ENCODE assay signal across 8 cellular contexts in the genomic region with DNA sequence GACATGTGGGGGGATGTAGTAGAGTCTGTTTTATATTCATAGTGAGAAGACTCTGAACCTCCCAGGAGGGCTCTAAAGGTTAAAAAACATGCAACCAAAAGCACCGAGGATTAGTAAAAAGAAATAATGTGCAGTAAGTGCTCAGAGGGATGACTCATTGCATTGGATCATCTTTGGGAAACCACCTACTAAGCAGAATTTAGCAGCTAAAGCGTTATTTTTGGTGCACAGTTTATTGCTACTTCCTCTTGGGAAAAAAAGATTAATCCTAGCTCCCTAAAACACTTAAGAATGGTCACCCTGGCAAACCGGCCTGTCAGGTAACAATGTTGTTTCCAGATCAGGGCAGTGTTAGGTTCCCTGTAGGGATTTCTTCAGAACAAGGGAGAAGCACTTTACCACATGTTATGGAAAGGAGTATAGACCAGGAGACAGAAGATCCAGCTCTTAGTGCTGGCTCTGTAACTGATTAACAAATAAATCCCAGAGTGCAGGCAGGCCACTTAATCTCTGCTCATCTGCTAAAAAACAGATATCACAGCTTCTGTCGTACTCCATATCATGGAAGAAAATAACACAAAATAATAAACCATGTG. TPM values are rescaled to one million over a fixed set of nuclear protein-coding genes. Genes with fewer than 3 reads are reported as not detected.
A peak's percentile ranks its signal among the peaks of the same experiment; 100 is the strongest.
DNase-seq lines count a peak whose midpoint lies in the region; ATAC-seq and TF ChIP-seq lines count a peak whose summit lies in the region.

No MANE protein-coding gene starts in this region.

- CTCF ChIA-PET in Caco-2 (lab: Charles Lee): no interaction called here

- H3K27me3 ChIP-seq in Caco-2 (replicated peaks; ENCODE audit: control insufficient read depth, insufficient read depth, low read length) (no peaks in the 10 kb centered on the region), MM.1S (replicated peaks; ENCODE audit: insufficient read depth, low read length) (no peaks in the 10 kb centered on the region), right lobe of liver (no peaks in the 10 kb centered on the region)

- no peak overlapping the region for H2AFZ ChIP-seq in MM.1S (ENCODE audit: low read length)

- TF ChIP-seq POLR2A in right lobe of liver (IDR thresholded peaks at IDR 0.05): no peak

- H3K9me3 ChIP-seq in Caco-2 (no peaks in the 10 kb centered on the region), MM.1S (replicated peaks; ENCODE audit: insufficient read depth, low read length) (no peaks in the 10 kb centered on the region), right lobe of liver (no peaks in the 10 kb centered on the region)

- peak; percentile 30 for ATAC-seq in GM21576 (IDR thresholded peaks at IDR 0.05; ENCODE audit: unreplicated experiment)
- ATAC-seq in right lobe of liver: peak; percentile 74 to 89 (median 88)

- no TSS peak for BruUV-seq in Caco-2 (replicated peaks; lab: Mats Ljungman, UMichigan)

- POLR2A ChIA-PET in Caco-2 (lab: Charles Lee): no interaction called here

- H3K4me2 ChIP-seq in MM.1S (ENCODE audit: low read depth, low read length): peak overlapping the region; percentile 45

- H3K4me1 ChIP-seq in Caco-2: peaks cover 22% of the 10 kb centered on the region
- H3K4me1 ChIP-seq in MM.1S (ENCODE audit: low read length): peaks cover 40% of the 10 kb centered on the region
- peaks cover 0 to 30% (median 7%) of the 10 kb centered on the region in 4 donors for H3K4me1 ChIP-seq in right lobe of liver

- DNase-seq in Caco-2 (no peak), MM.1S (peak; percentile 17), astrocyte of the spinal cord (ENCODE audit: low read depth, low spot score) (peak; percentile 88), right lobe of liver (no peak), NCI-H1048 (lab: John Stamatoyannopoulos, UW) (no peak), cerebellar cortex (ENCODE audit: low spot score) (no peak), NCI-H1436 (lab: John Stamatoyannopoulos, UW) (no peak)

- H3K27me3 Mint-ChIP-seq in Caco-2 (ENCODE audit: insufficient read depth, unreplicated experiment): no peaks in the 10 kb centered on the region

- no peaks in the 10 kb centered on the region for H4K20me1 ChIP-seq in MM.1S (ENCODE audit: insufficient read depth, low read length)

- H3K9me2 ChIP-seq in MM.1S (replicated peaks; ENCODE audit: insufficient read depth, low read length): no peaks in the 10 kb centered on the region

- H3K79me2 ChIP-seq in MM.1S (ENCODE audit: low read length): peaks cover 57% of the 10 kb centered on the region

- peaks cover 14% of the 10 kb centered on the region; the same call in 1 of the 2 replicates for H3F3A ChIP-seq in MM.1S (ENCODE audit: insufficient read depth, low read length)

- H3K4me3 Mint-ChIP-seq in Caco-2 (ENCODE audit: unreplicated experiment): no peak overlapping the region

- H3K4me3 ChIP-seq in Caco-2 (ENCODE audit: low read depth, low read length) (no peak overlapping the region), MM.1S (ENCODE audit: low read length) (no peak overlapping the region; the same call in 1 of the 2 replicates), astrocyte of the spinal cord (ENCODE audit: low read depth, low read length) (no peak overlapping the region), right lobe of liver (no peak overlapping the region)

- H3K9me3 Mint-ChIP-seq in Caco-2 (ENCODE audit: unreplicated experiment): peaks cover 6% of the 10 kb centered on the region

- no peak for TF ChIP-seq CTCF in Caco-2 (IDR thresholded peaks at IDR 0.05; ENCODE audit: insufficient read depth in 1 of 2, low read depth in 1 of 2, low read length in 1 of 2, severe bottlenecking in 1 of 2, unreplicated experiment in 1 of 2)
- no peak for TF ChIP-seq CTCF in MM.1S (IDR thresholded peaks at IDR 0.05; ENCODE audit: low read length)
- no peak for TF ChIP-seq CTCF in astrocyte of the spinal cord (IDR thresholded peaks at IDR 0.05; ENCODE audit: low read depth, low read length)
- no peak for TF ChIP-seq CTCF in right lobe of liver (IDR thresholded peaks at IDR 0.05)

- 4% methylated on average over 4 of the region's 4 CpGs for WGBS in right lobe of liver (ENCODE audit: insufficient coverage, low coverage, low lambda C conversion rate, missing lambda C conversion rate)

- H3K4me1 Mint-ChIP-seq in Caco-2 (ENCODE audit: low read depth, unreplicated experiment): peaks cover 7% of the 10 kb centered on the region

- peaks cover 43% of the 10 kb centered on the region for H3K36me3 Mint-ChIP-seq in Caco-2 (ENCODE audit: insufficient read depth, unreplicated experiment)

- H3K9ac ChIP-seq in MM.1S (ENCODE audit: low read length): peak overlapping the region; percentile 13; the same call in 1 of the 2 replicates

- in situ Hi-C loops in astrocyte of the spinal cord (cut with HindIII; ENCODE audit: low sequenced_read_pairs): no loop called here

- H3K36me3 ChIP-seq in Caco-2 (ENCODE audit: control insufficient read depth, insufficient read depth, low read length): no peaks in the 10 kb centered on the region; the same call in none of the 2 replicates
- H3K36me3 ChIP-seq in MM.1S (replicated peaks; ENCODE audit: insufficient read depth, low read length): no peaks in the 10 kb centered on the region
- no peaks in the 10 kb centered on the region for H3K36me3 ChIP-seq in right lobe of liver

- peak overlapping the region; percentile 28 for H3K27ac Mint-ChIP-seq in Caco-2 (ENCODE audit: unreplicated experiment)

- H3K27ac ChIP-seq in MM.1S (ENCODE audit: low read length) (peak overlapping the region; percentile 31; the same call in 1 of the 2 replicates), right lobe of liver (peak overlapping the region; percentile 0 to 60 (median 30))

- intact Hi-C loops in Caco-2 (cut with micrococcal nuclease; ENCODE audit: unreplicated experiment): no loop called here
- intact Hi-C loops in right lobe of liver (cut with DNase I): no loop called here

RNA-seq across cellular contexts. Expression of a gene that starts 44.8 kb away (rescaled TPM):
- total RNA-seq in Caco-2 (2022) (41.9 and 42.5 TPM in 2 replicates), right lobe of liver (10 to 100 TPM in 3 of 6 experiments, 1 to 10 TPM in 3; 8.6 to 11.6 (median 9.7) TPM)

Comparison
In these comparisons a context has a peak if more than half of its experiments do, and no peak if none do; other contexts are left out.
1. DNase-seq: peak in MM.1S (single experiment) and astrocyte of the spinal cord (single experiment); none in Caco-2 (0 of 2), right lobe of liver (0 of 3), NCI-H1048 (single experiment), cerebellar cortex (single experiment) and NCI-H1436 (single experiment).